ENCODE assay signal across 24 cellular contexts in genomic region chr14:67572608-67573007, GRCh38. TPM values are rescaled to one million over a fixed set of nuclear protein-coding genes. Genes with fewer than 3 reads are reported as not detected.
DNase-seq lines count a peak whose midpoint lies in the region; ATAC-seq, FAIRE-seq and TF ChIP-seq lines count a peak whose summit lies in the region.
"Had no signal": no experiment of that assay in that cellular context is flagged by ENCODE, and none has a peak within 500 bp of the region (broad histone marks: within the 10 kb centered on the region; RNA-seq: fewer than 3 reads in every experiment).

No MANE protein-coding gene starts in this region.

- no peak overlapping the region for H2AFZ ChIP-seq in HepG2 (ENCODE audit: low read length)
- H2AFZ ChIP-seq: GM23248 had no signal

- H3K9ac ChIP-seq in HepG2 (ENCODE audit: insufficient read depth, low read depth, low read length): no peak overlapping the region
- H3K9ac ChIP-seq: BLaER1 treated with 17β-estradiol and CSF1 and Interleukin-3, amounts not matched to agents 10 nM and 100 nM; GM23248 had no signal

- H3K27me3 ChIP-seq in HepG2 (ENCODE audit: control insufficient read depth in 1 of 2, insufficient read depth in 2 of 2, low read length in 2 of 2) (no peaks in the 10 kb centered on the region), right lobe of liver (no peaks in the 10 kb centered on the region), spleen (replicated peaks in 1 of 7) (no peaks in the 10 kb centered on the region), foreskin keratinocyte (no peaks in the 10 kb centered on the region)
- H3K27me3 ChIP-seq: BLaER1 treated with 17β-estradiol and CSF1 and Interleukin-3, amounts not matched to agents 10 nM and 100 nM had no signal

- no peaks in the 10 kb centered on the region; a peak in 1 of 5 replicates for H3K36me3 ChIP-seq in HepG2 (replicated peaks in 1 of 2; ENCODE audit: control insufficient read depth in 1 of 2, insufficient read depth in 2 of 2, low read length in 2 of 2)
- H3K36me3 ChIP-seq in right lobe of liver: no peaks in the 10 kb centered on the region
- no peaks in the 10 kb centered on the region for H3K36me3 ChIP-seq in spleen
- H3K36me3 ChIP-seq: BLaER1 treated with 17β-estradiol and CSF1 and Interleukin-3, amounts not matched to agents 10 nM and 100 nM had no signal

- no peak for TF ChIP-seq CTCF in HepG2 (CRISPR knock-in tag; IDR thresholded peaks at IDR 0.05)
- no peak for TF ChIP-seq CTCF in right lobe of liver (IDR thresholded peaks at IDR 0.05)
- TF ChIP-seq CTCF in spleen (IDR thresholded peaks at IDR 0.05 in 8 of 11, conservative IDR thresholded peaks at IDR 0.05 in 3 of 11): no peak
- no peak for TF ChIP-seq CTCF in foreskin keratinocyte (conservative IDR thresholded peaks at IDR 0.05)

- TF ChIP-seq RAD21 in HepG2 (CRISPR knock-in tag; IDR thresholded peaks at IDR 0.05): no peak

- in situ Hi-C loops in HepG2 (cut with HindIII; ENCODE audit: extremely low pct_ligation_motif_present, low pct_unique_long_range_greater_than_20kb): no loop called here

- TF ChIP-seq POLR2A in HepG2 (IDR thresholded peaks at IDR 0.05; ENCODE audit: insufficient read depth in 1 of 2, low read depth in 2 of 2, low read length in 2 of 2) (no peak), right lobe of liver (IDR thresholded peaks at IDR 0.05) (no peak), spleen (IDR thresholded peaks at IDR 0.05) (no peak)

- no TSS peak for BruUV-seq in HepG2 (replicated peaks; lab: Mats Ljungman, UMichigan)

- no peaks in the 10 kb centered on the region for H4K20me1 ChIP-seq in HepG2 (ENCODE audit: insufficient read depth, low read length)
- H4K20me1 ChIP-seq: BLaER1 treated with 17β-estradiol and CSF1 and Interleukin-3, amounts not matched to agents 10 nM and 100 nM had no signal

- no peak overlapping the region for H3K27ac ChIP-seq in HepG2 (ENCODE audit: extremely low read length, insufficient read depth, low read length)
- H3K27ac ChIP-seq in right lobe of liver: no peak overlapping the region
- H3K27ac ChIP-seq in spleen: no peak overlapping the region
- no peak overlapping the region for H3K27ac ChIP-seq in foreskin keratinocyte
- H3K27ac ChIP-seq: A549; BLaER1 treated with 17β-estradiol and CSF1 and Interleukin-3, amounts not matched to agents 10 nM and 100 nM; GM23248 had no signal

- POLR2A ChIA-PET in HepG2 (lab: Yijun Ruan, JAX): interaction anchor here (1.4 kb wide), 1 partner anchor 40 kb away, joined by 4 read pairs; the partner anchor contains the start of gene PLEKHH1

- no peak overlapping the region for H3K4me3 ChIP-seq in HepG2 (replicated peaks in 1 of 3; ENCODE audit: insufficient read depth in 1 of 3, low read depth in 2 of 3, low read length in 3 of 3)
- no peak overlapping the region for H3K4me3 ChIP-seq in right lobe of liver
- H3K4me3 ChIP-seq in spleen: no peak overlapping the region
- H3K4me3 ChIP-seq: A549; BLaER1 treated with 17β-estradiol and CSF1 and Interleukin-3, amounts not matched to agents 10 nM and 100 nM; GM23248; K562 had no signal

- CTCF ChIA-PET in HepG2 (lab: Yijun Ruan, JAX; ENCODE audit: low intra/inter-chr PET ratio, low total read pairs): interaction anchor here (2.7 kb wide), 1 partner anchor 47 kb away, joined by 25 read pairs; no protein-coding TSS in a partner anchor

- no peaks in the 10 kb centered on the region for H3K79me2 ChIP-seq in HepG2 (ENCODE audit: insufficient read depth, low read length)

- DNase-seq in HepG2 (ENCODE audit: low spot score): no peak
- DNase-seq in right lobe of liver: no peak
- DNase-seq in islet precursor cell: peak; percentile 34
- DNase-seq in spleen: peak; percentile 66
- no peak for DNase-seq in foreskin keratinocyte
- DNase-seq: AML-193; CD4-positive, alpha-beta T cell; GM23248; H9; Kasumi-1; MV-4-11; NCI-H1105; NCI-H1436 treated with DMSO at 0.1 percent for 48 hours; NCI-H187 treated with DMSO at 0.1 percent for 48 hours; NCI-H2107; NCI-H524; NCI-H748 treated with DMSO at 0.1 percent for 48 hours had no signal

- H3K9me3 ChIP-seq in HepG2 (ENCODE audit: low read length): no peaks in the 10 kb centered on the region
- H3K9me3 ChIP-seq in right lobe of liver: no peaks in the 10 kb centered on the region
- H3K9me3 ChIP-seq in spleen: no peaks in the 10 kb centered on the region
- H3K9me3 ChIP-seq: A549; BLaER1 treated with 17β-estradiol and CSF1 and Interleukin-3, amounts not matched to agents 10 nM and 100 nM had no signal

- intact Hi-C loops in HepG2 (cut with micrococcal nuclease; ENCODE audit: unreplicated experiment): loop anchor here (5.0 kb wide), 1 partner anchor 1215 kb away; no protein-coding TSS in a partner anchor
- intact Hi-C loops in right lobe of liver (cut with DNase I): loop anchor here (5.0 to 10.0 kb wide), 3 partner anchors 92 to 148 kb away; no protein-coding TSS in a partner anchor
- intact Hi-C loops in spleen (cut with DNase I; ENCODE audit: low total_unique reads): no loop called here

- H3K4me2 ChIP-seq in HepG2 (ENCODE audit: low read depth, low read length): no peak overlapping the region
- H3K4me2 ChIP-seq: A549; BLaER1 treated with 17β-estradiol and CSF1 and Interleukin-3, amounts not matched to agents 10 nM and 100 nM had no signal

- H3K4me1 ChIP-seq in HepG2 (ENCODE audit: insufficient read depth, low read length) (peaks cover 14% of the 10 kb centered on the region), right lobe of liver (peaks cover 0 to 8% (median 0%) of the 10 kb centered on the region in 4 donors), spleen (peaks cover 0 to under 1% (median 0%) of the 10 kb centered on the region in 6 donors), foreskin keratinocyte (no peaks in the 10 kb centered on the region)
- H3K4me1 ChIP-seq: A549 had no signal

- 100% methylated on average over 5 of the region's 5 CpGs for WGBS in HepG2 (ENCODE audit: low lambda C conversion rate)
- 78% methylated on average over 2 of the region's 5 CpGs for WGBS in right lobe of liver (ENCODE audit: insufficient coverage, low coverage, low lambda C conversion rate, missing lambda C conversion rate)
- 88 to 93% (median 90%) methylated on average over 5 of the region's 5 CpGs for WGBS in spleen, 5 donors

- ATAC-seq in HepG2: no peak
- no peak for ATAC-seq in right lobe of liver
- ATAC-seq in foreskin keratinocyte: no peak
- ATAC-seq in HG02884 (IDR thresholded peaks at IDR 0.05; ENCODE audit: unreplicated experiment): no peak
- no peak for ATAC-seq in GM18511 (IDR thresholded peaks at IDR 0.05; ENCODE audit: unreplicated experiment)

- FAIRE-seq in HepG2 (lab: Jason Lieb, UNC): no peak
- FAIRE-seq: A549, D721Med, K562, RCC 7860 had no signal

- no peak for TF ChIP-seq EP300 in HepG2 (IDR thresholded peaks at IDR 0.05; ENCODE audit: low read depth in 2 of 2, low read length in 2 of 2)
- no peak for TF ChIP-seq EP300 in HepG2 (CRISPR knock-in tag; IDR thresholded peaks at IDR 0.05; ENCODE audit: borderline replicate concordance)

RNA-seq across cellular contexts. Expression of gene PIGH, which starts 27.5 kb away (rescaled TPM):
- 18.7 and 30.0 TPM in 2 replicates for total RNA-seq in HepG2 (2016; rRNA removed; fragmentation: Illumina TruSeq; extraction: Trizol)
- 23.7 and 27.0 TPM in 2 replicates for total RNA-seq in HepG2 (2016; cell fraction: cytosol; rRNA removed; fragmentation: Illumina TruSeq; extraction: Trizol; ENCODE audit: low read depth)
- total RNA-seq in HepG2 (2016; cell fraction: insoluble cytoplasmic fraction; rRNA removed; fragmentation: Illumina TruSeq; extraction: Trizol): 19.2 and 31.7 TPM in 2 replicates
- total RNA-seq in HepG2 (2016; cell fraction: membrane; rRNA removed; fragmentation: Illumina TruSeq; extraction: Trizol): 32.7 and 35.6 TPM in 2 replicates
- 30.3 and 31.6 TPM in 2 replicates for total RNA-seq in HepG2 (2016; cell fraction: nucleus; rRNA removed; fragmentation: Illumina TruSeq; extraction: Trizol)
- polyA plus RNA-seq in HepG2 (2011; rRNA removed): 43.5 and 53.6 TPM in 2 replicates
- polyA plus RNA-seq in HepG2 (2011; cell fraction: cytosol; rRNA removed): 27.5 and 43.0 TPM in 2 replicates
- polyA plus RNA-seq in HepG2 (2011; cell fraction: nucleus; rRNA removed): 107 and 111 TPM in 2 replicates
- polyA plus RNA-seq in HepG2 (2012): 25.2 and 35.2 TPM in 2 replicates
- polyA plus RNA-seq in HepG2 (2016; cell fraction: cytosol; fragmentation: Illumina TruSeq; extraction: Trizol; ENCODE audit: low read depth): 24.8 and 31.5 TPM in 2 replicates
- 17.9 and 20.6 TPM in 2 replicates for polyA plus RNA-seq in HepG2 (2016; cell fraction: insoluble cytoplasmic fraction; fragmentation: Illumina TruSeq; extraction: Trizol; ENCODE audit: low read depth)
- 29.8 and 32.1 TPM in 2 replicates for polyA plus RNA-seq in HepG2 (2016; cell fraction: membrane; fragmentation: Illumina TruSeq; extraction: Trizol; ENCODE audit: low read depth)
- 61.7 and 63.3 TPM in 2 replicates for polyA plus RNA-seq in HepG2 (2016; cell fraction: nucleus; fragmentation: Illumina TruSeq; extraction: Trizol; ENCODE audit: insufficient read depth, low read depth)
- polyA minus RNA-seq in HepG2 (2011; rRNA and poly(A)+ RNA removed; ENCODE audit: low replicate concordance): 16.6 and 25.0 TPM in 2 replicates
- polyA minus RNA-seq in HepG2 (2011; cell fraction: cytosol; rRNA and poly(A)+ RNA removed): 19.3 and 21.0 TPM in 2 replicates
- 10.9 and 17.5 TPM in 2 replicates for polyA minus RNA-seq in HepG2 (2011; cell fraction: nucleus; rRNA and poly(A)+ RNA removed)
- total RNA-seq in right lobe of liver: 10 to 100 TPM; 12.7 to 16.0 (median 13.8) TPM
- total RNA-seq in spleen: 10 to 100 TPM; 16.3 to 43.1 (median 23.4) TPM
- polyA plus RNA-seq in spleen: 10 to 100 TPM; 21.9 to 30.0 (median 24.8) TPM
- 18.1 and 20.4 TPM in 2 replicates for total RNA-seq in foreskin keratinocyte
- 17.5 and 20.7 TPM in 2 replicates for polyA plus RNA-seq in foreskin keratinocyte

RNA-seq across cellular contexts. Expression of gene PLEKHH1, which starts 39.5 kb away (rescaled TPM):
- total RNA-seq in HepG2 (2016; rRNA removed; fragmentation: Illumina TruSeq; extraction: Trizol): 4.8 and 8.6 TPM in 2 replicates
- total RNA-seq in HepG2 (2016; cell fraction: cytosol; rRNA removed; fragmentation: Illumina TruSeq; extraction: Trizol; ENCODE audit: low read depth): 3.3 and 4.8 TPM in 2 replicates
- total RNA-seq in HepG2 (2016; cell fraction: insoluble cytoplasmic fraction; rRNA removed; fragmentation: Illumina TruSeq; extraction: Trizol): 4.6 and 7.6 TPM in 2 replicates
- total RNA-seq in HepG2 (2016; cell fraction: membrane; rRNA removed; fragmentation: Illumina TruSeq; extraction: Trizol): 3.6 and 3.9 TPM in 2 replicates
- total RNA-seq in HepG2 (2016; cell fraction: nucleus; rRNA removed; fragmentation: Illumina TruSeq; extraction: Trizol): 12.0 and 12.8 TPM in 2 replicates
- 15.4 and 15.8 TPM in 2 replicates for polyA plus RNA-seq in HepG2 (2011; rRNA removed)
- 5.2 and 5.8 TPM in 2 replicates for polyA plus RNA-seq in HepG2 (2011; cell fraction: cytosol; rRNA removed)
- polyA plus RNA-seq in HepG2 (2011; cell fraction: nucleus; rRNA removed): 49.9 and 50.8 TPM in 2 replicates
- 7.8 and 9.0 TPM in 2 replicates for polyA plus RNA-seq in HepG2 (2012)
- polyA plus RNA-seq in HepG2 (2016; cell fraction: cytosol; fragmentation: Illumina TruSeq; extraction: Trizol; ENCODE audit: low read depth): 0.53 and 0.76 TPM in 2 replicates
- 4.0 and 7.4 TPM in 2 replicates for polyA plus RNA-seq in HepG2 (2016; cell fraction: insoluble cytoplasmic fraction; fragmentation: Illumina TruSeq; extraction: Trizol; ENCODE audit: low read depth)
- 1.5 TPM in 2 replicates for polyA plus RNA-seq in HepG2 (2016; cell fraction: membrane; fragmentation: Illumina TruSeq; extraction: Trizol; ENCODE audit: low read depth)
- 35.8 and 36.7 TPM in 2 replicates for polyA plus RNA-seq in HepG2 (2016; cell fraction: nucleus; fragmentation: Illumina TruSeq; extraction: Trizol; ENCODE audit: insufficient read depth, low read depth)
- 14.0 and 15.2 TPM in 2 replicates for polyA minus RNA-seq in HepG2 (2011; rRNA and poly(A)+ RNA removed; ENCODE audit: low replicate concordance)
- 4.4 and 6.2 TPM in 2 replicates for polyA minus RNA-seq in HepG2 (2011; cell fraction: cytosol; rRNA and poly(A)+ RNA removed)
- polyA minus RNA-seq in HepG2 (2011; cell fraction: nucleus; rRNA and poly(A)+ RNA removed): 22.7 and 29.6 TPM in 2 replicates
- total RNA-seq in right lobe of liver: 1 to 10 TPM; 1.9 to 4.1 (median 3.0) TPM
- total RNA-seq in spleen: 1 to 10 TPM; 1.7 to 7.1 (median 5.0) TPM
- polyA plus RNA-seq in spleen: 1 to 10 TPM in 2 of 3 donors, under 1 TPM in 1; 0.56 to 5.1 (median 1.1) TPM
- total RNA-seq in foreskin keratinocyte: 3.5 and 3.8 TPM in 2 replicates
- 1.4 and 2.0 TPM in 2 replicates for polyA plus RNA-seq in foreskin keratinocyte

RNA-seq across cellular contexts. Expression of gene ARG2, which starts 47.1 kb away (rescaled TPM):
- total RNA-seq in HepG2 (2016; rRNA removed; fragmentation: Illumina TruSeq; extraction: Trizol) (37.5 and 59.7 TPM in 2 replicates), right lobe of liver (1 to 10 TPM in 3 of 6 experiments, under 1 TPM in 2, not detected in 1; 0.92 to 3.3 (median 1.7) TPM), spleen (1 to 10 TPM in 6 of 7 donors, under 1 TPM in 1; 0.80 to 4.7 (median 1.8) TPM), foreskin keratinocyte (15.8 and 18.2 TPM in 2 replicates)
- total RNA-seq in HepG2 (2016; cell fraction: cytosol; rRNA removed; fragmentation: Illumina TruSeq; extraction: Trizol; ENCODE audit: low read depth): 6.3 and 7.7 TPM in 2 replicates
- total RNA-seq in HepG2 (2016; cell fraction: insoluble cytoplasmic fraction; rRNA removed; fragmentation: Illumina TruSeq; extraction: Trizol): 39.6 and 59.5 TPM in 2 replicates
- 11.9 and 12.9 TPM in 2 replicates for total RNA-seq in HepG2 (2016; cell fraction: membrane; rRNA removed; fragmentation: Illumina TruSeq; extraction: Trizol)
- 15.1 and 17.4 TPM in 2 replicates for total RNA-seq in HepG2 (2016; cell fraction: nucleus; rRNA removed; fragmentation: Illumina TruSeq; extraction: Trizol)
- polyA plus RNA-seq in HepG2 (2011; rRNA removed) (71.2 and 73.6 TPM in 2 replicates), spleen (1 to 10 TPM in 1 of 3 donors, under 1 TPM in 2; 0.64 to 1.0 (median 0.82) TPM), foreskin keratinocyte (13.8 and 17.9 TPM in 2 replicates)
- polyA plus RNA-seq in HepG2 (2011; cell fraction: cytosol; rRNA removed): 60.1 and 70.4 TPM in 2 replicates
- polyA plus RNA-seq in HepG2 (2011; cell fraction: nucleus; rRNA removed): 17.5 and 19.4 TPM in 2 replicates
- polyA plus RNA-seq in HepG2 (2012): 40.9 and 79.8 TPM in 2 replicates
- 6.2 and 6.3 TPM in 2 replicates for polyA plus RNA-seq in HepG2 (2016; cell fraction: cytosol; fragmentation: Illumina TruSeq; extraction: Trizol; ENCODE audit: low read depth)
- polyA plus RNA-seq in HepG2 (2016; cell fraction: insoluble cytoplasmic fraction; fragmentation: Illumina TruSeq; extraction: Trizol; ENCODE audit: low read depth): 53.1 and 54.4 TPM in 2 replicates
- 9.5 and 9.6 TPM in 2 replicates for polyA plus RNA-seq in HepG2 (2016; cell fraction: membrane; fragmentation: Illumina TruSeq; extraction: Trizol; ENCODE audit: low read depth)
- 17.5 and 21.2 TPM in 2 replicates for polyA plus RNA-seq in HepG2 (2016; cell fraction: nucleus; fragmentation: Illumina TruSeq; extraction: Trizol; ENCODE audit: insufficient read depth, low read depth)
- polyA minus RNA-seq in HepG2 (2011; rRNA and poly(A)+ RNA removed; ENCODE audit: low replicate concordance): 30.7 and 305 TPM in 2 replicates
- polyA minus RNA-seq in HepG2 (2011; cell fraction: cytosol; rRNA and poly(A)+ RNA removed): 47.9 and 62.8 TPM in 2 replicates
- polyA minus RNA-seq in HepG2 (2011; cell fraction: nucleus; rRNA and poly(A)+ RNA removed): 28.6 and 33.4 TPM in 2 replicates

Comparison
In these comparisons a context has a peak if more than half of its experiments do, and no peak if none do; other contexts are left out.
1. DNase-seq: peak in islet precursor cell (single experiment) and spleen (single experiment); none in HepG2 (single experiment), right lobe of liver (0 of 3) and foreskin keratinocyte (0 of 2).